ENCODE assay signal across 7 cellular contexts in genomic region chr19:5456836-5457200, GRCh38. TPM values are rescaled to one million over a fixed set of nuclear protein-coding genes. Genes with fewer than 3 reads are reported as not detected.
"Had no signal": no experiment of that assay in that cellular context is flagged by ENCODE, and none has a peak within 500 bp of the region (broad histone marks: within the 10 kb centered on the region; RNA-seq: fewer than 3 reads in every experiment).

No MANE protein-coding gene starts in this region.

- H3K4me3 ChIP-seq: K562 had no signal

- H3K27ac ChIP-seq: HL-60 had no signal

- ATAC-seq: HepG2, K562 had no signal

- DNase-seq: IMR-90 had no signal

RNA-seq across cellular contexts. Expression of gene ZNRF4, which starts 1.6 kb away (rescaled TPM):
- total RNA-seq: HepG2, HT-29, HT1080, IMR-90, K562 had no signal
- polyA plus RNA-seq: HepG2, IgD-negative memory B cell, IMR-90, K562 had no signal
